9 cellular contexts compared by ENCODE assay signal in the genomic region with DNA sequence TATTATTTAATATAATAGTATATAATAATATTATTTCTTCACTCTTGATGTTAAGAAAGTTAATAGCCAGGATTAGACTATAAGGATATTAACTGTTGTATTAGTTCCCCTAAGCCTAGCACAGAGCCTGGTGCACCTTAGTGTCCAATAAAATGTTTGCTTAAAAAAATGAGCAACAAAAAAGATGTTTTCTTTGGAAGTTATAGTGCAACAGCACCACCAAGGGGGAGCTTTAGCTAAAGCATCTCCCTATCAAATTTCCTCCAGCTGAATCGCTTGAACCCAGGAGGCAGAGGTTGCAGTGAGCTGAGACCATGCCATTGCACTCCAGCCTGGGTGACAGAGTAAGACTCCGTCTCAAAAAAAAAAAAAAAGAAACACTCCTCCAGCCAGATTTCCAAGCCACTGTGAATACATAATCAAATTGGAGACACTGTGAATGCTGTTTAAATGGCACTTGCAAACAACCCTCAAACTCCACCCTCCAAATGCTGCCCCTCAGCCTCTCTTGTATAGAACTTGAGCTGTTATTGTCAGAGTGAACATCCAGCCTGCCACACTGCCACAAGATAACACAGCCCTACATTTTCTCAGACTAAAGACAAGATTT.
DNase-seq lines count a peak whose midpoint lies in the region; TF ChIP-seq lines count a peak whose summit lies in the region.
"Had no signal": no experiment of that assay in that cellular context is flagged by ENCODE, and none has a peak within 500 bp of the region (broad histone marks: within the 10 kb centered on the region; RNA-seq: fewer than 3 reads in every experiment).

No MANE protein-coding gene starts in this region.

- H3K9me3 Mint-ChIP-seq in type B pancreatic cell = no peaks in the 10 kb centered on the region
- H3K9me3 Mint-ChIP-seq: dendritic cell treated with granulocyte-macrophage colony-stimulating factor and Interleukin-4, amounts not matched to agents 40 ng/mL and 50 ng/mL, for 4 days had no signal

- H3K36me3 Mint-ChIP-seq in type B pancreatic cell = peaks cover 5% of the 10 kb centered on the region

- peak; percentile 64 for TF ChIP-seq CTCF in AG04450 (IDR thresholded peaks at IDR 0.05; ENCODE audit: low read depth, low read length)
- TF ChIP-seq CTCF in GM12872 (IDR thresholded peaks at IDR 0.05; ENCODE audit: insufficient read depth, low read depth, low read length) = peak; percentile 48
- peak; percentile 54 for TF ChIP-seq CTCF in fibroblast of villous mesenchyme (IDR thresholded peaks at IDR 0.05; ENCODE audit: insufficient read depth, low read depth, low read length)
- peak; percentile 76 for TF ChIP-seq CTCF in type B pancreatic cell (conservative IDR thresholded peaks at IDR 0.05)

- DNase-seq in AG04450 (ENCODE audit: low read depth, low spot score) (no peak), RKO (ENCODE audit: low spot score) (peak; percentile 23), fibroblast of villous mesenchyme (ENCODE audit: low read depth) (peak; percentile 46), type B pancreatic cell (ENCODE audit: extremely low spot score, unreplicated experiment) (no peak), GF-D8 (lab: John Stamatoyannopoulos, UW) (no peak), mesenteric fat pad (ENCODE audit: low spot score) (no peak), 8988T (no peak)

- H3K27ac Mint-ChIP-seq in type B pancreatic cell = no peak overlapping the region

- H3K4me3 ChIP-seq in AG04450 (ENCODE audit: low read depth, low read length) (no peak overlapping the region), fibroblast of villous mesenchyme (ENCODE audit: low read depth, low read length) (no peak overlapping the region)

- H3K27me3 ChIP-seq in AG04450 (ENCODE audit: control insufficient read depth, insufficient read depth, low read length) = no peaks in the 10 kb centered on the region

- no peaks in the 10 kb centered on the region; the same call in 1 of the 2 replicates for H3K9me3 ChIP-seq in AG04450 (ENCODE audit: control insufficient read depth, insufficient read depth, low read length)

- CTCF ChIA-PET in AG04450 (lab: Charles Lee) = interaction anchor here (0.6 to 3.8 kb wide), 47 partner anchors 8 to 618 kb away, joined by 3 to 48 read pairs (median 4); no protein-coding TSS in a partner anchor

- H3K4me1 Mint-ChIP-seq in type B pancreatic cell (ENCODE audit: unreplicated experiment) = no peaks in the 10 kb centered on the region

- H3K27ac ChIP-seq in AG04450 (ENCODE audit: low read depth, low read length) = no peak overlapping the region

- POLR2A ChIA-PET in AG04450 (lab: Yijun Ruan, JAX) = no interaction called here

- H3K4me3 Mint-ChIP-seq in type B pancreatic cell = no peak overlapping the region
- H3K4me3 Mint-ChIP-seq: dendritic cell treated with granulocyte-macrophage colony-stimulating factor and Interleukin-4, amounts not matched to agents 40 ng/mL and 50 ng/mL, for 4 days had no signal

- no peaks in the 10 kb centered on the region for H3K27me3 Mint-ChIP-seq in type B pancreatic cell

Comparison
In these comparisons a context has a peak if more than half of its experiments do, and no peak if none do; other contexts are left out.
1. DNase-seq: peak in RKO (single experiment) and fibroblast of villous mesenchyme (single experiment); none in AG04450 (single experiment), type B pancreatic cell (single experiment), GF-D8 (single experiment), mesenteric fat pad (single experiment) and 8988T (single experiment).
2. Peak in every context shown above with its lines, with median percentiles within 50 percentile points of each other: CTCF ChIP-seq.